Comparison of ENCODE assay signal across 15 cellular contexts in the genomic region with DNA sequence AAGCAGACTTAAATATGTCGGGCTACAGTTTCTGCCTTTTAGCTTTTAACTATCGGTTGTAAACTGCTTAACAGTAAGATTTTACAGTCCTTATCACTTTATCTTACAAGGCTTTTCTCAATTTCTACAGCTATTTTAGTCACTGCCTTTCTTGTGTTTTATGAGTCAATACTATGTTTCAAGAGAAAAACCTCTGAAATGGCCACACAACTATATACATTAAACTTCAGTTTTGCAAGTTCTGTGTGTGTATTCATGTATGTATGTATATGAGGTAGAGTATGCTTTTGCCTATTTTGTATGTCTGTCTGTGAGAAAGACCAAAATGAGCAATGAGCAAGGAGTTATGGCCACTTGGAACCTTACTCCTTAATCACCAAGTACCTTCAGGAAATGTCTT.
DNase-seq lines count a peak whose midpoint lies in the region; ATAC-seq, FAIRE-seq and TF ChIP-seq lines count a peak whose summit lies in the region.
"Had no signal": no experiment of that assay in that cellular context is flagged by ENCODE, and none has a peak within 500 bp of the region (broad histone marks: within the 10 kb centered on the region; RNA-seq: fewer than 3 reads in every experiment).

No MANE protein-coding gene starts in this region.

- no peak for ATAC-seq in HG03354 (IDR thresholded peaks at IDR 0.05; ENCODE audit: poor library complexity, severe bottlenecking, unreplicated experiment)

- TF ChIP-seq POLR2A in H54 (IDR thresholded peaks at IDR 0.05; ENCODE audit: low read depth, low read length): no peak

- TF ChIP-seq CTCF in mammary epithelial cell (conservative IDR thresholded peaks at IDR 0.05 in 1 of 2, IDR thresholded peaks at IDR 0.05 in 1 of 2; ENCODE audit: extremely low read depth in 1 of 2, insufficient read depth in 1 of 2, low read depth in 1 of 2, low read length in 2 of 2): no peak
- TF ChIP-seq CTCF in mesothelial cell of epicardium (IDR thresholded peaks at IDR 0.05; ENCODE audit: unreplicated experiment): no peak
- no peak for TF ChIP-seq CTCF in dorsolateral prefrontal cortex (IDR thresholded peaks at IDR 0.05 in 54 of 56, conservative IDR thresholded peaks at IDR 0.05 in 2 of 56; ENCODE audit: low read depth in 1 of 56, partially characterized antibody in 56 of 56)

- DNase-seq in H54 (ENCODE audit: insufficient read length, low spot score) (no peak), mammary epithelial cell (no peak), mesothelial cell of epicardium (ENCODE audit: low spot score in 2 of 2, unreplicated experiment in 2 of 2) (no peak), NCI-H526 (lab: John Stamatoyannopoulos, UW) (no peak), dorsolateral prefrontal cortex (no peak)
- no peak for DNase-seq in activated effector memory CD4-positive, alpha-beta T cell treated with Interleukin-2 at 50 U/mL for 16 hours
- DNase-seq: activated naive CD4-positive, alpha-beta T cell; DMS153; endodermal cell; NCI-H146; stimulated activated naive CD4-positive, alpha-beta T cell treated with Interleukin-2 at 50 U/mL for 16 hours had no signal

- WGBS in mammary epithelial cell (ENCODE audit: low coverage, missing lambda C conversion rate): 25% methylated on average over 2 of the region's 2 CpGs

- H3K4me3 ChIP-seq in mammary epithelial cell (replicated peaks in 1 of 3; ENCODE audit: insufficient read depth in 1 of 3, low read depth in 2 of 3, low read length in 3 of 3) (no peak overlapping the region), stomach smooth muscle (ENCODE audit: low read length in 2 of 2) (peak overlapping the region; percentile 70 to 88), dorsolateral prefrontal cortex (peak overlapping the region in 23 of 59 donors; percentile 7 to 52 (median 29))
- H3K4me3 ChIP-seq: BLaER1 had no signal

- peak; percentile 78 for FAIRE-seq in H54 (lab: Jason Lieb, UNC)

- H3K9me3 Mint-ChIP-seq in mesothelial cell of epicardium: no peaks in the 10 kb centered on the region
- H3K9me3 Mint-ChIP-seq: endodermal cell had no signal

- H3K79me2 ChIP-seq in mammary epithelial cell (ENCODE audit: insufficient read depth, low read length): no peaks in the 10 kb centered on the region

- H3K27ac ChIP-seq in mammary epithelial cell (ENCODE audit: insufficient read depth, low read depth, low read length) (peak overlapping the region; percentile 64), stomach smooth muscle (ENCODE audit: low read length) (peak overlapping the region; percentile 95), dorsolateral prefrontal cortex (peak overlapping the region in 9 of 59 donors; percentile 0 to 69 (median 46))
- H3K27ac ChIP-seq: BLaER1, HL-60 had no signal

- peak overlapping the region; percentile 98 for H3K27ac Mint-ChIP-seq in mesothelial cell of epicardium
- H3K27ac Mint-ChIP-seq: endodermal cell had no signal

- H3K4me1 Mint-ChIP-seq in mesothelial cell of epicardium: peaks cover 50% of the 10 kb centered on the region

- intact Hi-C loops in mammary epithelial cell (cut with micrococcal nuclease): no loop called here
- intact Hi-C loops in dorsolateral prefrontal cortex (cut with DNase I): no loop called here

- peak overlapping the region; percentile 50 for H2AFZ ChIP-seq in mammary epithelial cell (ENCODE audit: low read depth, low read length)

- no peaks in the 10 kb centered on the region for H4K20me1 ChIP-seq in mammary epithelial cell (ENCODE audit: insufficient read depth, low read length)
- H4K20me1 ChIP-seq: BLaER1 had no signal

- peak overlapping the region; percentile 75 for H3K4me3 Mint-ChIP-seq in mesothelial cell of epicardium
- H3K4me3 Mint-ChIP-seq: endodermal cell had no signal

- H3K36me3 ChIP-seq in mammary epithelial cell (ENCODE audit: insufficient read depth, low read length) (no peaks in the 10 kb centered on the region), stomach smooth muscle (ENCODE audit: control insufficient read depth in 2 of 2, insufficient read depth in 2 of 2, low read length in 2 of 2) (no peaks in the 10 kb centered on the region)
- H3K36me3 ChIP-seq: BLaER1 had no signal

- H3K27me3 Mint-ChIP-seq in mesothelial cell of epicardium (ENCODE audit: low read depth): no peaks in the 10 kb centered on the region

- no peaks in the 10 kb centered on the region for H3K36me3 Mint-ChIP-seq in mesothelial cell of epicardium

- CTCF ChIA-PET in mammary epithelial cell (lab: Charles Lee; ENCODE audit: low non-redundant PET): no interaction called here

- H3K9me3 ChIP-seq in mammary epithelial cell (replicated peaks; ENCODE audit: insufficient read depth, low read length) (no peaks in the 10 kb centered on the region), stomach smooth muscle (ENCODE audit: control insufficient read depth in 2 of 2, low read length in 2 of 2) (no peaks in the 10 kb centered on the region)
- H3K9me3 ChIP-seq: BLaER1 had no signal

- H3K27me3 ChIP-seq in mammary epithelial cell (ENCODE audit: insufficient read depth, low read length): no peaks in the 10 kb centered on the region
- no peaks in the 10 kb centered on the region for H3K27me3 ChIP-seq in stomach smooth muscle (ENCODE audit: control insufficient read depth in 1 of 2, insufficient read depth in 2 of 2, low read length in 2 of 2)
- H3K27me3 ChIP-seq in dorsolateral prefrontal cortex: no peaks in the 10 kb centered on the region
- H3K27me3 ChIP-seq: BLaER1 had no signal

- no TSS peak for BruUV-seq in mammary epithelial cell (replicated peaks; lab: Mats Ljungman, UMichigan)

- H3K9ac ChIP-seq in mammary epithelial cell (ENCODE audit: insufficient read depth, low read length): no peak overlapping the region
- peak overlapping the region; percentile 97 to 99 for H3K9ac ChIP-seq in stomach smooth muscle (ENCODE audit: low read length in 2 of 2)
- H3K9ac ChIP-seq: BLaER1 had no signal

- peak overlapping the region; percentile 20 for H3K4me2 ChIP-seq in mammary epithelial cell (ENCODE audit: insufficient read depth, low read depth, low read length)
- H3K4me2 ChIP-seq: BLaER1 had no signal

- H3K4me1 ChIP-seq in mammary epithelial cell (ENCODE audit: insufficient read depth, low read length) (peaks cover 10% of the 10 kb centered on the region), stomach smooth muscle (ENCODE audit: control insufficient read depth, insufficient read depth, low read length) (peaks cover 6% of the 10 kb centered on the region)
- H3K4me1 ChIP-seq: BLaER1 had no signal

- dilution Hi-C loops in mammary epithelial cell (cut with HindIII; ENCODE audit: low sequenced_read_pairs): no loop called here

- in situ Hi-C loops in mammary epithelial cell (cut with MboI; ENCODE audit: low sequenced_read_pairs in 2 of 2): no loop called here

Comparison
In these comparisons a context has a peak if more than half of its experiments do, and no peak if none do; other contexts are left out.
1. H3K4me3 ChIP-seq: peak in stomach smooth muscle (2 of 2); none in mammary epithelial cell (0 of 3).